In genomic region chr4:124785645-124786044, GRCh38 we compare ENCODE assay signal across 20 cellular contexts.
DNase-seq lines count a peak whose midpoint lies in the region; ATAC-seq and TF ChIP-seq lines count a peak whose summit lies in the region.
"Had no signal": no experiment of that assay in that cellular context is flagged by ENCODE, and none has a peak within 500 bp of the region (broad histone marks: within the 10 kb centered on the region; RNA-seq: fewer than 3 reads in every experiment).

No MANE protein-coding gene starts in this region.

- TF ChIP-seq POLR2A in HCT116 (IDR thresholded peaks at IDR 0.05; ENCODE audit: borderline replicate concordance, extremely low read depth, insufficient read depth, insufficient read length) (no peak), prostate gland (IDR thresholded peaks at IDR 0.05) (no peak)

- H3K27ac ChIP-seq in HCT116 (ENCODE audit: low read depth, low read length) (no peak overlapping the region), PC-9 (no peak overlapping the region), prostate gland (no peak overlapping the region)

- H3K27me3 Mint-ChIP-seq in endothelial cell (ENCODE audit: unreplicated experiment) (no peaks in the 10 kb centered on the region), progenitor cell of endocrine pancreas (no peaks in the 10 kb centered on the region)
- H3K27me3 Mint-ChIP-seq: CD4-positive, CD25-positive, alpha-beta regulatory T cell had no signal

- no peaks in the 10 kb centered on the region for H3K79me2 ChIP-seq in HCT116 (ENCODE audit: insufficient read depth, low read length)
- no peaks in the 10 kb centered on the region for H3K79me2 ChIP-seq in PC-9 (ENCODE audit: low read depth)

- H3K4me3 Mint-ChIP-seq in endothelial cell (ENCODE audit: unreplicated experiment) (no peak overlapping the region), progenitor cell of endocrine pancreas (ENCODE audit: low read depth) (no peak overlapping the region)
- H3K4me3 Mint-ChIP-seq: CD4-positive, CD25-positive, alpha-beta regulatory T cell had no signal

- H3K9me2 ChIP-seq in HCT116 (ENCODE audit: insufficient read depth) (no peaks in the 10 kb centered on the region), PC-9 (ENCODE audit: insufficient read depth) (no peaks in the 10 kb centered on the region; the same call in 1 of the 2 replicates)

- H3K4me1 ChIP-seq in HCT116 (ENCODE audit: control insufficient read depth in 1 of 2, insufficient read depth in 2 of 2, low read length in 2 of 2) (no peaks in the 10 kb centered on the region), PC-9 (replicated peaks; ENCODE audit: insufficient read depth) (no peaks in the 10 kb centered on the region), prostate gland (replicated peaks) (no peaks in the 10 kb centered on the region)
- H3K4me1 ChIP-seq: Caco-2 had no signal

- POLR2A ChIA-PET in HCT116 (lab: Charles Lee) (no interaction called here), PC-9 (lab: Charles Lee; ENCODE audit: unreplicated experiment) (no interaction called here)

- CTCF ChIA-PET in HCT116 (lab: Charles Lee), result no interaction called here
- CTCF ChIA-PET in PC-9 (lab: Charles Lee), result no interaction called here

- H3K4me3 ChIP-seq in HCT116 (replicated peaks in 1 of 2; ENCODE audit: low read depth in 1 of 2, low read length in 2 of 2), result no peak overlapping the region
- H3K4me3 ChIP-seq in PC-9, result no peak overlapping the region
- no peak overlapping the region for H3K4me3 ChIP-seq in prostate gland

- H3K36me3 Mint-ChIP-seq in endothelial cell (ENCODE audit: low read depth, unreplicated experiment), result no peaks in the 10 kb centered on the region
- no peaks in the 10 kb centered on the region for H3K36me3 Mint-ChIP-seq in progenitor cell of endocrine pancreas (ENCODE audit: insufficient read depth)
- H3K36me3 Mint-ChIP-seq: CD4-positive, CD25-positive, alpha-beta regulatory T cell had no signal

- TF ChIP-seq CTCF in HCT116 (IDR thresholded peaks at IDR 0.05 in 2 of 3, conservative IDR thresholded peaks at IDR 0.05 in 1 of 3; ENCODE audit: borderline replicate concordance in 1 of 3, insufficient read depth in 1 of 3, low read depth in 2 of 3, low read length in 2 of 3) (peak in 1 of 3 experiments; percentile 44; a peak in 2 of 6 replicates), PC-9 (conservative IDR thresholded peaks at IDR 0.05) (0 out of 2 replicates have a peak, but pooled peaks have one; percentile 17), endothelial cell (IDR thresholded peaks at IDR 0.05; ENCODE audit: unreplicated experiment) (peak; percentile 55), progenitor cell of endocrine pancreas (IDR thresholded peaks at IDR 0.05; ENCODE audit: unreplicated experiment) (peak; percentile 25), GM13976 (IDR thresholded peaks at IDR 0.05; ENCODE audit: borderline replicate concordance, control extremely low read depth, extremely low read depth, insufficient read depth, missing control alignments) (no peak), prostate gland (IDR thresholded peaks at IDR 0.05) (peak in 1 of 4 experiments; percentile 27)

- H3K9me3 Mint-ChIP-seq in endothelial cell (ENCODE audit: unreplicated experiment) (no peaks in the 10 kb centered on the region), progenitor cell of endocrine pancreas (ENCODE audit: low read depth) (no peaks in the 10 kb centered on the region)

- no peaks in the 10 kb centered on the region for H3K36me3 ChIP-seq in HCT116 (ENCODE audit: control insufficient read depth in 1 of 2, insufficient read depth in 2 of 2, low read length in 2 of 2)
- H3K36me3 ChIP-seq in PC-9 (ENCODE audit: low read depth), result no peaks in the 10 kb centered on the region
- H3K36me3 ChIP-seq in prostate gland, result no peaks in the 10 kb centered on the region

- in situ Hi-C loops in GM13976 (cut with MboI; ENCODE audit: low sequenced_read_pairs, unreplicated experiment), result no loop called here

- WGBS in prostate gland, result 61% methylated on average over 1 of the region's 1 CpG

- no peaks in the 10 kb centered on the region for H3K27me3 ChIP-seq in HCT116 (ENCODE audit: insufficient read depth, low read length)
- H3K27me3 ChIP-seq in PC-9 (ENCODE audit: insufficient read depth, low read depth), result no peaks in the 10 kb centered on the region
- H3K27me3 ChIP-seq in prostate gland (replicated peaks; ENCODE audit: insufficient read depth), result no peaks in the 10 kb centered on the region

- no peak for TF ChIP-seq RAD21 in HCT116 (IDR thresholded peaks at IDR 0.05; ENCODE audit: low read depth)

- H4K20me1 ChIP-seq in HCT116 (ENCODE audit: insufficient read depth), result no peaks in the 10 kb centered on the region
- H4K20me1 ChIP-seq in PC-9 (ENCODE audit: insufficient read depth), result no peaks in the 10 kb centered on the region

- intact Hi-C loops in HCT116 (cut with micrococcal nuclease), result no loop called here
- intact Hi-C loops in PC-9 (cut with micrococcal nuclease; ENCODE audit: unreplicated experiment), result no loop called here
- intact Hi-C loops in prostate gland (cut with DNase I), result no loop called here

- no peaks in the 10 kb centered on the region for H3K9me3 ChIP-seq in HCT116 (ENCODE audit: control insufficient read depth in 1 of 2, insufficient read depth in 1 of 2, low read depth in 1 of 2, low read length in 2 of 2)
- no peaks in the 10 kb centered on the region for H3K9me3 ChIP-seq in PC-9 (ENCODE audit: insufficient read depth, low read depth)
- H3K9me3 ChIP-seq in prostate gland, result no peaks in the 10 kb centered on the region
- H3K9me3 ChIP-seq: Caco-2 had no signal

- H3K4me2 ChIP-seq in HCT116 (ENCODE audit: low read length), result no peak overlapping the region
- H3K4me2 ChIP-seq in PC-9, result no peak overlapping the region

- DNase-seq in HCT116 (ENCODE audit: low read depth, low spot score) (no peak), PC-9 (no peak), endothelial cell (ENCODE audit: low spot score) (no peak), progenitor cell of endocrine pancreas (ENCODE audit: low spot score, unreplicated experiment) (no peak), NCI-H748 (lab: John Stamatoyannopoulos, UW; ENCODE audit: unreplicated experiment) (no peak), occipital lobe (lab: John Stamatoyannopoulos, UW) (no peak), GM13976 (ENCODE audit: low spot score) (no peak), prostate gland (ENCODE audit: low spot score) (no peak)
- DNase-seq: ACHN; AML-193; Caco-2; CD4-positive, CD25-positive, alpha-beta regulatory T cell; DMS153; HCEC 1CT; KBM-7; NCI-H1048; NCI-H1436 treated with DMSO at 0.1 percent for 48 hours; NCI-H2081; NCI-H510A treated with DMSO at 0.1 percent for 48 hours; SIG-M5 had no signal

- ATAC-seq in HCT116, result no peak

- BruUV-seq in HCT116 (replicated peaks; lab: Mats Ljungman, UMichigan) (no TSS peak), PC-9 (replicated peaks; lab: Mats Ljungman, UMichigan) (no TSS peak)

- H3F3A ChIP-seq in PC-9 (ENCODE audit: insufficient read depth, low read depth), result no peaks in the 10 kb centered on the region

- H3K9ac ChIP-seq in HCT116 (ENCODE audit: low read length), result no peak overlapping the region

- H2AFZ ChIP-seq in HCT116 (ENCODE audit: low read depth, low read length, poor library complexity, severe bottlenecking), result peak overlapping the region; percentile 6
- H2AFZ ChIP-seq in PC-9, result no peak overlapping the region

- RAD21 ChIA-PET in HCT116 (lab: Charles Lee; ENCODE audit: low non-redundant PET in 1 of 2, low total read pairs in 2 of 2, uncharacterized antibody in 2 of 2, unreplicated experiment in 2 of 2), result no interaction called here

- H3K4me1 Mint-ChIP-seq in endothelial cell (ENCODE audit: unreplicated experiment) (no peaks in the 10 kb centered on the region), progenitor cell of endocrine pancreas (ENCODE audit: low read depth) (no peaks in the 10 kb centered on the region)
- H3K4me1 Mint-ChIP-seq: CD4-positive, CD25-positive, alpha-beta regulatory T cell had no signal

- H3K27ac Mint-ChIP-seq in endothelial cell (ENCODE audit: unreplicated experiment) (no peak overlapping the region), progenitor cell of endocrine pancreas (no peak overlapping the region)
- H3K27ac Mint-ChIP-seq: CD4-positive, CD25-positive, alpha-beta regulatory T cell had no signal

TF ChIP-seq in HCT116, 20 proteins besides CTCF, POLR2A, EP300 and RAD21 (continues in another document):
- TF ChIP-seq YY1 (IDR thresholded peaks at IDR 0.05; ENCODE audit: extremely low read depth, insufficient replicate concordance, low read depth, low read length) (no peak), EGR1 (IDR thresholded peaks at IDR 0.05; ENCODE audit: low read depth) (no peak), ELF1 (IDR thresholded peaks at IDR 0.05; ENCODE audit: borderline replicate concordance, low read depth) (no peak), MAX (IDR thresholded peaks at IDR 0.05) (no peak), EZH2phosphoT487 (IDR thresholded peaks at IDR 0.05; ENCODE audit: borderline replicate concordance) (no peak), FOSL1 (IDR thresholded peaks at IDR 0.05; ENCODE audit: low read depth) (no peak), TCF7L2 (IDR thresholded peaks at IDR 0.05; ENCODE audit: borderline replicate concordance, extremely low read depth, insufficient read depth, insufficient read length) (no peak)
